ENCODE assay signal across 28 cellular contexts in genomic region chr4:185257694-185258093, GRCh38.
"Had no signal": no experiment of that assay in that cellular context is flagged by ENCODE, and none has a peak within 500 bp of the region (broad histone marks: within the 10 kb centered on the region; RNA-seq: fewer than 3 reads in every experiment).

No MANE protein-coding gene starts in this region.

- H3K4me3 Mint-ChIP-seq: activated CD4-positive, alpha-beta T cell treated with anti-CD3 and anti-CD28 coated beads, Interleukin-2, amount 10 ng/mL, durations not matched to agents 7 days and 5 days; activated CD8-positive, alpha-beta T cell treated with anti-CD3 and anti-CD28 coated beads for 36 hours; activated naive CD4-positive, alpha-beta T cell treated with anti-CD3 and anti-CD28 coated beads, Interleukin-2, amount 50 U/mL, for 24 hours; activated naive CD8-positive, alpha-beta T cell treated with anti-CD3 and anti-CD28 coated beads, Interleukin-2, amount 50 U/mL, for 24 hours; activated T-cell treated with anti-CD3 and anti-CD28 coated beads, Interleukin-2, amount 50 U/mL, for 4 hours; activated T-helper 17 cell treated with anti-CD3 and anti-CD28 coated beads, Interleukin-2, amount 50 U/mL, for 72 hours; nephron; stimulated activated memory B cell treated with anti-CD40 and anti-IgM and Interleukin-4, amounts not matched to agents 10 μg/mL and 1 μg/mL and 100 μg/mL, for 72 hours had no signal

- H3K27ac ChIP-seq: breast epithelium, esophagus muscularis mucosa, stomach, tibial artery, upper lobe of right lung had no signal

- H3K4me3 ChIP-seq: breast epithelium, esophagus muscularis mucosa, left ventricle myocardium inferior, lung, mucosa of descending colon, skin epidermis, stomach, tibial artery, upper lobe of right lung had no signal

- DNase-seq: activated CD4-positive, alpha-beta T cell treated with anti-CD3 and anti-CD28 coated beads for 1 hour; activated CD4-positive, alpha-beta T cell treated with anti-CD3 and anti-CD28 coated beads, Interleukin-2, amount 10 ng/mL, durations not matched to agents 7 days and 5 days; activated CD8-positive, alpha-beta T cell treated with anti-CD3 and anti-CD28 coated beads for 36 hours; activated gamma-delta T cell treated with Interleukin-2 at 50 U/mL for 16 hours; activated naive CD8-positive, alpha-beta T cell treated with anti-CD3 and anti-CD28 coated beads, Interleukin-2, amount 50 U/mL, for 24 hours; activated T-cell treated with anti-CD3 and anti-CD28 coated beads, Interleukin-2, amount 50 U/mL, for 4 hours; amygdala; central memory CD4-positive, alpha-beta T cell; dermis blood vessel endothelial cell; effector CD4-positive, alpha-beta T cell; foreskin melanocyte; left ventricle myocardium inferior; mucosa of descending colon; retina; stimulated activated CD4-positive, alpha-beta T cell treated with anti-CD3 and anti-CD28 coated beads, Interleukin-4, amount 100 ng/mL, for 4 hours; stimulated activated CD8-positive, alpha-beta memory T cell treated with anti-CD3 and anti-CD28 coated beads, Interleukin-4, amount 100 ng/mL, for 48 hours; stomach; tibial artery; upper lobe of right lung had no signal

- H3K27me3 ChIP-seq: breast epithelium, esophagus muscularis mucosa, stomach, tibial artery, upper lobe of right lung had no signal

- H3K4me1 ChIP-seq: breast epithelium had no signal

- ATAC-seq: activated CD8-positive, alpha-beta T cell treated with anti-CD3 and anti-CD28 coated beads for 36 hours; activated naive CD8-positive, alpha-beta T cell treated with anti-CD3 and anti-CD28 coated beads, Interleukin-2, amount 50 U/mL, for 24 hours; activated T-cell treated with anti-CD3 and anti-CD28 coated beads, Interleukin-2, amount 50 U/mL, for 4 hours; activated T-helper 17 cell treated with anti-CD3 and anti-CD28 coated beads, Interleukin-2, amount 50 U/mL, for 72 hours; mucosa of descending colon; sciatic nerve; stimulated activated memory B cell treated with anti-CD40 and anti-IgM and Interleukin-4, amounts not matched to agents 10 μg/mL and 1 μg/mL and 100 μg/mL, for 72 hours; upper lobe of right lung had no signal

- H3K9me3 Mint-ChIP-seq: activated CD4-positive, alpha-beta T cell treated with anti-CD3 and anti-CD28 coated beads, Interleukin-2, amount 10 ng/mL, durations not matched to agents 7 days and 5 days; activated CD8-positive, alpha-beta T cell treated with anti-CD3 and anti-CD28 coated beads for 36 hours; activated naive CD4-positive, alpha-beta T cell treated with anti-CD3 and anti-CD28 coated beads, Interleukin-2, amount 50 U/mL, for 24 hours; activated naive CD8-positive, alpha-beta T cell treated with anti-CD3 and anti-CD28 coated beads, Interleukin-2, amount 50 U/mL, for 24 hours; activated T-cell treated with anti-CD3 and anti-CD28 coated beads, Interleukin-2, amount 50 U/mL, for 4 hours; activated T-helper 17 cell treated with anti-CD3 and anti-CD28 coated beads, Interleukin-2, amount 50 U/mL, for 72 hours; nephron; stimulated activated memory B cell treated with anti-CD40 and anti-IgM and Interleukin-4, amounts not matched to agents 10 μg/mL and 1 μg/mL and 100 μg/mL, for 72 hours had no signal

- H3K9me3 ChIP-seq: breast epithelium, esophagus muscularis mucosa, left ventricle myocardium inferior, mucosa of descending colon, stomach, tibial artery, upper lobe of right lung had no signal

- H3K27me3 Mint-ChIP-seq: activated CD4-positive, alpha-beta T cell treated with anti-CD3 and anti-CD28 coated beads, Interleukin-2, amount 10 ng/mL, durations not matched to agents 7 days and 5 days; activated CD8-positive, alpha-beta T cell treated with anti-CD3 and anti-CD28 coated beads for 36 hours; activated naive CD4-positive, alpha-beta T cell treated with anti-CD3 and anti-CD28 coated beads, Interleukin-2, amount 50 U/mL, for 24 hours; activated naive CD8-positive, alpha-beta T cell treated with anti-CD3 and anti-CD28 coated beads, Interleukin-2, amount 50 U/mL, for 24 hours; activated T-helper 17 cell treated with anti-CD3 and anti-CD28 coated beads, Interleukin-2, amount 50 U/mL, for 72 hours; stimulated activated memory B cell treated with anti-CD40 and anti-IgM and Interleukin-4, amounts not matched to agents 10 μg/mL and 1 μg/mL and 100 μg/mL, for 72 hours had no signal

- H3K36me3 ChIP-seq: breast epithelium, esophagus muscularis mucosa, upper lobe of right lung had no signal

- H3K27ac Mint-ChIP-seq: activated CD4-positive, alpha-beta T cell treated with anti-CD3 and anti-CD28 coated beads, Interleukin-2, amount 10 ng/mL, durations not matched to agents 7 days and 5 days; activated CD8-positive, alpha-beta T cell treated with anti-CD3 and anti-CD28 coated beads for 36 hours; activated naive CD4-positive, alpha-beta T cell treated with anti-CD3 and anti-CD28 coated beads, Interleukin-2, amount 50 U/mL, for 24 hours; activated naive CD8-positive, alpha-beta T cell treated with anti-CD3 and anti-CD28 coated beads, Interleukin-2, amount 50 U/mL, for 24 hours; activated T-helper 17 cell treated with anti-CD3 and anti-CD28 coated beads, Interleukin-2, amount 50 U/mL, for 72 hours; nephron had no signal
